Comparison of ENCODE assay signal across 15 cellular contexts in the genomic region with DNA sequence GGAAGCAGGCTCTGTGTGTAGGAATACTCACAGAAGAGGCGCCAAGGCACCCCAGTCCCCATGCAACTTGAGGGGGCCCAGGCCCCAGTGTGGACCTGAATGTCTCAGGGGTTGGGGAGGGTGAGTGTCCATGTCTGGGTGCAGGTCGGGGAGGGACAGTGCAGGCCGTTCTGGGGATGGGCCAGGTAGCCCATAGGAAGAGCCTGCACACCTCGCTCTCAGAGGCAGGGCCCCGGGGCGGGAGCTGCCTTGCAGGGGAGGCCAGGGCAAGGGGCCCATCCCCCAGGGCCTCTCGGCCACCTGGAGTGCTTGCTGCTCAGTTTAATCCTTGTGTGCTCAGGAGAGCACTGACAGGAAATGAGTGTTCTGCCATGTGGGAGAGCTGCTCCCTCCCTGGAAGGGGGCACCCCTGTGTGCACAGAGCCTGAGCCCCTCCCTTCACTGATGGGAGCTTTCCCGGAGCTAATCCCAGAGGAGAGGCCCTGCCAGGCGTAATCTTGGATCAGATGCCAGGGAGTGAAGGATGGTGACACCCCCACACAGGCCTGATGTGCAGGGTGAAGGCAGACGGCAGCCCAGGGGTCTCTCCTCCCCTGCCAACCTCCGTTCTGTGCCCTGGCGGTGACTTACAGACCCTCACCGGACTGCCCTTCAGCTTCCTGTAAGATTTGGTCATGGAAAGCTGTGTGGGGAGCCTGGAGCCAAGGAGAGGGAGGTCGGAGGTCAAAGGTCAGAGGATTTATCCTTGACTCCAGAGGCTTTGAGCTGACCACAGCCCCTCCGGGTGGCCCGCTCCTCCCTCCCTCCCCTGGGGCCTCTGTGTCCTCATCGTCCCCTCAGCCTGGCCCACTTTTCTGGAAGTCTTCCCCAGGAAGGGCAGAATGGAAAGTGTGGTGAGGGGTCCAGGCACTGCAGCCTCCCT.
A peak's percentile ranks its signal among the peaks of the same experiment; 100 is the strongest.
DNase-seq lines count a peak whose midpoint lies in the region; ATAC-seq, FAIRE-seq and TF ChIP-seq lines count a peak whose summit lies in the region.
"Had no signal": no experiment of that assay in that cellular context is flagged by ENCODE, and none has a peak within 500 bp of the region (broad histone marks: within the 10 kb centered on the region; RNA-seq: fewer than 3 reads in every experiment).

No MANE protein-coding gene starts in this region.

- H3K9ac ChIP-seq in BLaER1 = no peak overlapping the region

- no peak for FAIRE-seq in H54 (lab: Jason Lieb, UNC)

- peaks cover 4% of the 10 kb centered on the region for H3K9me3 Mint-ChIP-seq in memory B cell
- H3K9me3 Mint-ChIP-seq in activated T-cell treated with anti-CD3 and anti-CD28 coated beads, Interleukin-2, amount 50 U/mL, for 24 hours = no peaks in the 10 kb centered on the region
- H3K9me3 Mint-ChIP-seq: stimulated activated effector memory CD8-positive, alpha-beta T cell treated with anti-CD3 and anti-CD28 coated beads, Interleukin-12 subunit alpha, Interleukin-12 subunit beta, amount 100 ng/mL, for 72 hours had no signal

- no peak for TF ChIP-seq POLR2A in H54 (IDR thresholded peaks at IDR 0.05; ENCODE audit: low read depth, low read length)

- ATAC-seq in RWPE2 (ENCODE audit: low read depth) (peak; percentile 60; the same call in 2 of the 3 replicates), memory B cell (ENCODE audit: low read depth) (no peak)
- ATAC-seq: stimulated activated effector memory CD8-positive, alpha-beta T cell treated with anti-CD3 and anti-CD28 coated beads, Interleukin-12 subunit alpha, Interleukin-12 subunit beta, amount 100 ng/mL, for 72 hours had no signal

- no peak overlapping the region for H3K4me3 Mint-ChIP-seq in memory B cell
- no peak overlapping the region for H3K4me3 Mint-ChIP-seq in activated T-cell treated with anti-CD3 and anti-CD28 coated beads, Interleukin-2, amount 50 U/mL, for 24 hours
- H3K4me3 Mint-ChIP-seq: activated CD4-positive, alpha-beta T cell treated with anti-CD3 and anti-CD28 coated beads, Interleukin-2, amount 10 ng/mL, durations not matched to agents 7 days and 5 days; stimulated activated effector memory CD8-positive, alpha-beta T cell treated with anti-CD3 and anti-CD28 coated beads, Interleukin-12 subunit alpha, Interleukin-12 subunit beta, amount 100 ng/mL, for 72 hours had no signal

- H4K20me1 ChIP-seq in BLaER1 = peaks cover 13% of the 10 kb centered on the region; the same call in 1 of the 2 replicates

- H3K4me2 ChIP-seq in BLaER1 = peak overlapping the region; percentile 85

- H3K36me3 ChIP-seq in BLaER1 = no peaks in the 10 kb centered on the region; the same call in 1 of the 2 replicates
- no peaks in the 10 kb centered on the region for H3K36me3 ChIP-seq in RWPE2 (ENCODE audit: low read depth)
- H3K36me3 ChIP-seq: sigmoid colon had no signal

- peak; percentile 96 for DNase-seq in H54 (ENCODE audit: insufficient read length, low spot score)
- DNase-seq in RWPE2 (ENCODE audit: low spot score) = no peak
- no peak for DNase-seq in memory B cell (ENCODE audit: low spot score in 2 of 2)
- DNase-seq in activated T-cell treated with anti-CD3 and anti-CD28 coated beads, Interleukin-2, amount 50 U/mL, for 24 hours = no peak
- DNase-seq in DMS79 (lab: John Stamatoyannopoulos, UW) = no peak
- DNase-seq in NCI-H146 treated with DMSO at 0.1 percent for 48 hours (lab: John Stamatoyannopoulos, UW; ENCODE audit: unreplicated experiment) = no peak
- DNase-seq: activated CD4-positive, alpha-beta T cell treated with anti-CD3 and anti-CD28 coated beads, Interleukin-2, amount 10 ng/mL, durations not matched to agents 7 days and 5 days; activated effector memory CD4-positive, alpha-beta T cell treated with Interleukin-2 at 50 U/mL for 16 hours; CD4-positive, CD25-positive, alpha-beta regulatory T cell; dorsolateral prefrontal cortex; sigmoid colon; stimulated activated CD4-positive, alpha-beta T cell treated with anti-CD3 and anti-CD28 coated beads, Interleukin-4, amount 100 ng/mL, for 4 hours had no signal

- peak overlapping the region; percentile 90 for H3K27ac Mint-ChIP-seq in memory B cell
- no peak overlapping the region for H3K27ac Mint-ChIP-seq in activated T-cell treated with anti-CD3 and anti-CD28 coated beads, Interleukin-2, amount 50 U/mL, for 24 hours
- H3K27ac Mint-ChIP-seq: activated CD4-positive, alpha-beta T cell treated with anti-CD3 and anti-CD28 coated beads, Interleukin-2, amount 10 ng/mL, durations not matched to agents 7 days and 5 days; stimulated activated effector memory CD8-positive, alpha-beta T cell treated with anti-CD3 and anti-CD28 coated beads, Interleukin-12 subunit alpha, Interleukin-12 subunit beta, amount 100 ng/mL, for 72 hours had no signal

- no peaks in the 10 kb centered on the region for H3K27me3 ChIP-seq in BLaER1
- no peaks in the 10 kb centered on the region for H3K27me3 ChIP-seq in RWPE2 (ENCODE audit: insufficient read depth, poor library complexity, severe bottlenecking)

- H3K27ac ChIP-seq in BLaER1 (peak overlapping the region; percentile 72), RWPE2 (ENCODE audit: poor library complexity, severe bottlenecking) (no peak overlapping the region)
- H3K27ac ChIP-seq: dorsolateral prefrontal cortex, sigmoid colon had no signal

- H3K9me3 ChIP-seq in BLaER1 (0 out of 2 replicates have a peak, but pooled peaks cover 4% of the 10 kb centered on the region), RWPE2 (ENCODE audit: severe bottlenecking) (no peaks in the 10 kb centered on the region)
- H3K9me3 ChIP-seq: sigmoid colon had no signal

- H3K4me1 ChIP-seq in BLaER1 (peaks cover 76% of the 10 kb centered on the region), RWPE2 (ENCODE audit: insufficient read depth, poor library complexity, severe bottlenecking) (no peaks in the 10 kb centered on the region)
- H3K4me1 ChIP-seq: sigmoid colon had no signal

- no peaks in the 10 kb centered on the region for H3K27me3 Mint-ChIP-seq in memory B cell
- peaks cover 3% of the 10 kb centered on the region for H3K27me3 Mint-ChIP-seq in activated T-cell treated with anti-CD3 and anti-CD28 coated beads, Interleukin-2, amount 50 U/mL, for 24 hours

- H3K4me1 Mint-ChIP-seq in memory B cell = peaks cover 29% of the 10 kb centered on the region
- peaks cover 24% of the 10 kb centered on the region for H3K4me1 Mint-ChIP-seq in activated T-cell treated with anti-CD3 and anti-CD28 coated beads, Interleukin-2, amount 50 U/mL, for 24 hours (ENCODE audit: low read depth)

- H3K36me3 Mint-ChIP-seq in memory B cell = peaks cover 2% of the 10 kb centered on the region
- H3K36me3 Mint-ChIP-seq in activated T-cell treated with anti-CD3 and anti-CD28 coated beads, Interleukin-2, amount 50 U/mL, for 24 hours (ENCODE audit: low read depth) = no peaks in the 10 kb centered on the region
- H3K36me3 Mint-ChIP-seq: CD4-positive, CD25-positive, alpha-beta regulatory T cell had no signal

- no peak for TF ChIP-seq CTCF in RWPE2 (IDR thresholded peaks at IDR 0.05; ENCODE audit: poor library complexity, severe bottlenecking)

- H3K4me3 ChIP-seq in BLaER1 = no peak overlapping the region
- no peak overlapping the region for H3K4me3 ChIP-seq in RWPE2 (ENCODE audit: severe bottlenecking)
- H3K4me3 ChIP-seq: dorsolateral prefrontal cortex, lung, sigmoid colon had no signal
